Comparison of ENCODE assay signal across 26 cellular contexts in the genomic region with DNA sequence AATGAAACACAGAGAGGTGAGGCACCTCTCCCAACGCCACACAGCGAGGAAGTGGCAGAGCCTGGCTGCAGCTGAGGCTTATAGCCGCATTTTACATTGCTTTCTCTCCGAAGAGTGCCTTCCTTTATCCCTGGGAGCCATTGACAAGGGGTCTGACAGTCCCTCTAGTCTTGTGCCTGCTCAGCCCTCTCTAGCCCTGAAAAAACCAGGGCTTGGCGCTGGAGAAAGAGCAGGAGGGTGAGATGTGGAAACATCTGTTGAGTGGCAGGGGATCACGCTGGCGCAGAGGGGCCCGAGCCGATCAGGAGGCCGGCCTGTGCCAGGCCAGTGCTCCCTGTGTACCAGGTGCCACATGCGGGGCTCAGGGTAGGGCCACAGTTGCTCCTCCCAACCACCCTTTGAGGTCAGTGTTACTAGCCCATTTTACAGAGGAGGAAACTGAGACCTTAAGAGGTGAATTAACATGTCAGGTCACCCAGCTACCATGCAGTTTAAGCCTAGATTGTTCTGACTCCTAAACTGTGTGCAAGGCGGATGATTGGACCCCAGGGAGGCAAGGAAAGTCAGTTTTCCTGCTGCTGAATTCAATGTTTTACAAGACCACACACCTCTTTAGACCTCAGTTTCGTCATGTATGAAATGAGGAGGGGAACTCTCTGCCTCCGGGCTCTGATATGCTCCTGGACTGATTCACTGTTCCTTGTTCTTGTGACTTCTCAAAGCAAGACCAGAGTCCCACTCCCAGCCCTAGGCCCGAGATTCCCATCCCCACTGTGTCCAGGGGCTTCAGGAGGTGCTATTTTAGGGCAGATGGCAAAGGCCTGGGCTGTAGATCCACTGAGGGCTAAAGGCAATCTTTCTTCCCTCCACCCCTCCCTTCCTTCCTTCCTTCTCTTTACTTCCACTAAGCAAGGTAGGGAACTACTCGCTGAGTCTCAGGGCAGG. TPM values are rescaled to one million over a fixed set of nuclear protein-coding genes. Genes with fewer than 3 reads are reported as not detected.
A peak's percentile ranks its signal among the peaks of the same experiment; 100 is the strongest.
DNase-seq lines count a peak whose midpoint lies in the region; ATAC-seq and TF ChIP-seq lines count a peak whose summit lies in the region.
"Had no signal": no experiment of that assay in that cellular context is flagged by ENCODE, and none has a peak within 500 bp of the region (broad histone marks: within the 10 kb centered on the region; RNA-seq: fewer than 3 reads in every experiment).

No MANE protein-coding gene starts in this region.

- H3K4ac ChIP-seq in IMR-90 (ENCODE audit: low read depth, low read length), result peak overlapping the region; percentile 43

- POLR2A ChIA-PET in IMR-90 (lab: Charles Lee; ENCODE audit: unreplicated experiment), result no interaction called here

- in situ Hi-C loops in IMR-90 (cut with MboI; ENCODE audit: low sequenced_read_pairs), result no loop called here

- H3K9me3 ChIP-seq in IMR-90 (ENCODE audit: control insufficient read depth, insufficient read depth, low read length) (no peaks in the 10 kb centered on the region), spleen (no peaks in the 10 kb centered on the region), left ventricle myocardium inferior (replicated peaks) (no peaks in the 10 kb centered on the region), osteoblast (ENCODE audit: low read depth, low read length) (no peaks in the 10 kb centered on the region)
- H3K9me3 ChIP-seq: body of pancreas, esophagus muscularis mucosa, psoas muscle, upper lobe of right lung had no signal

- no peaks in the 10 kb centered on the region for H4K20me1 ChIP-seq in IMR-90 (ENCODE audit: insufficient read depth, low read length)
- H4K20me1 ChIP-seq in osteoblast (ENCODE audit: insufficient read depth, low read length), result no peaks in the 10 kb centered on the region

- peak overlapping the region; percentile 92 for H3K27ac Mint-ChIP-seq in activated CD8-positive, alpha-beta memory T cell treated with anti-CD3 and anti-CD28 coated beads, Interleukin-2, amount 10 ng/mL, durations not matched to agents 7 days and 5 days
- H3K27ac Mint-ChIP-seq in activated naive CD4-positive, alpha-beta T cell treated with anti-CD3 and anti-CD28 coated beads, Interleukin-2, amount 50 U/mL, for 72 hours, result peak overlapping the region; percentile 94 to 95

- H2BK5ac ChIP-seq in IMR-90 (ENCODE audit: low read depth, low read length, poor library complexity, severe bottlenecking), result no peak overlapping the region

- no peak overlapping the region for H3K18ac ChIP-seq in IMR-90 (ENCODE audit: low read depth, low read length)

- no TSS peak for BruUV-seq in IMR-90 (replicated peaks; lab: Mats Ljungman, UMichigan)

- TF ChIP-seq RAD21 in IMR-90 (IDR thresholded peaks at IDR 0.05; ENCODE audit: low read length), result no peak

- H2AK5ac ChIP-seq in IMR-90 (ENCODE audit: low read depth, low read length), result peak overlapping the region; percentile 68; the same call in 1 of the 2 replicates

- peak overlapping the region; percentile 46 for H2AFZ ChIP-seq in IMR-90 (replicated peaks; ENCODE audit: low read length, poor library complexity)
- H2AFZ ChIP-seq in osteoblast (ENCODE audit: low read length), result no peak overlapping the region

- peaks cover 89% of the 10 kb centered on the region for H3K36me3 Mint-ChIP-seq in activated CD8-positive, alpha-beta memory T cell treated with anti-CD3 and anti-CD28 coated beads, Interleukin-2, amount 10 ng/mL, durations not matched to agents 7 days and 5 days
- peaks cover 79 to 82% of the 10 kb centered on the region in 2 donors for H3K36me3 Mint-ChIP-seq in activated naive CD4-positive, alpha-beta T cell treated with anti-CD3 and anti-CD28 coated beads, Interleukin-2, amount 50 U/mL, for 72 hours

- H4K8ac ChIP-seq in IMR-90 (ENCODE audit: low read depth in 2 of 2, low read length in 2 of 2), result no peak overlapping the region

- peaks cover 0 to 16% of the 10 kb centered on the region in 2 experiments; a peak in 3 of 4 replicates for H3K79me1 ChIP-seq in IMR-90 (ENCODE audit: low read depth in 1 of 2, low read length in 2 of 2)

- peak overlapping the region; percentile 89 for H3K4me3 Mint-ChIP-seq in activated CD8-positive, alpha-beta memory T cell treated with anti-CD3 and anti-CD28 coated beads, Interleukin-2, amount 10 ng/mL, durations not matched to agents 7 days and 5 days
- H3K4me3 Mint-ChIP-seq: nephron had no signal

- no peak overlapping the region for H3K27ac ChIP-seq in IMR-90 (ENCODE audit: insufficient read depth, low read length)
- H3K27ac ChIP-seq in spleen, result no peak overlapping the region
- no peak overlapping the region for H3K27ac ChIP-seq in left ventricle myocardium inferior (replicated peaks)
- no peak overlapping the region for H3K27ac ChIP-seq in osteoblast (ENCODE audit: low read depth, low read length)
- H3K27ac ChIP-seq: body of pancreas, esophagus muscularis mucosa, psoas muscle, upper lobe of right lung had no signal

- H4K91ac ChIP-seq in IMR-90 (ENCODE audit: insufficient read depth, low read depth, low read length), result peak overlapping the region; percentile 33; the same call in 1 of the 2 replicates

- DNase-seq in activated CD8-positive, alpha-beta memory T cell treated with anti-CD3 and anti-CD28 coated beads, Interleukin-2, amount 10 ng/mL, durations not matched to agents 7 days and 5 days, result no peak
- no peak for DNase-seq in activated CD8-positive, alpha-beta memory T cell treated with anti-CD3 and anti-CD28 coated beads for 24 hours
- DNase-seq in IMR-90, result no peak
- no peak for DNase-seq in activated naive CD4-positive, alpha-beta T cell treated with anti-CD3 and anti-CD28 coated beads, Interleukin-2, amount 50 U/mL, for 72 hours (ENCODE audit: low spot score in 2 of 2)
- DNase-seq in spleen, result peak; percentile 58
- no peak for DNase-seq in left ventricle myocardium inferior
- DNase-seq in osteoblast (ENCODE audit: insufficient read length, low spot score, missing footprints), result no peak
- DNase-seq in NCI-H1048 (lab: John Stamatoyannopoulos, UW), result no peak
- DNase-seq: activated effector memory CD4-positive, alpha-beta T cell treated with Interleukin-2 at 50 U/mL for 16 hours; body of pancreas; COR-L47; dermis blood vessel endothelial cell; glutamatergic neuron; GOT3; NCI-H1436 treated with DMSO at 0.1 percent for 48 hours; NCI-H2227 treated with DMSO at 0.1 percent for 48 hours; psoas muscle; SHP77; stimulated activated CD4-positive, alpha-beta T cell treated with anti-CD3 and anti-CD28 coated beads, Interleukin-12 subunit alpha, Interleukin-12 subunit beta, amount 100 ng/mL, for 4 hours; stimulated activated naive CD4-positive, alpha-beta T cell treated with Interleukin-2 at 50 U/mL for 16 hours; T1000; upper lobe of right lung had no signal

- intact Hi-C loops in IMR-90 (cut with micrococcal nuclease) (no loop called here), spleen (cut with DNase I; ENCODE audit: low total_unique reads) (no loop called here), left ventricle myocardium inferior (cut with micrococcal nuclease) (no loop called here)

- H3K14ac ChIP-seq in IMR-90 (replicated peaks; ENCODE audit: low read depth, low read length), result no peak overlapping the region; the same call in 1 of the 2 replicates

- no peak overlapping the region for H3K56ac ChIP-seq in IMR-90 (ENCODE audit: extremely low read depth, insufficient read depth, low read length)

- H3K4me2 ChIP-seq in IMR-90 (ENCODE audit: low read depth, low read length) (no peak overlapping the region), osteoblast (ENCODE audit: insufficient read depth, low read length) (no peak overlapping the region)

- H3K36me3 ChIP-seq in IMR-90 (ENCODE audit: control insufficient read depth, insufficient read depth, low read length) (no peaks in the 10 kb centered on the region), spleen (no peaks in the 10 kb centered on the region), left ventricle myocardium inferior (no peaks in the 10 kb centered on the region), osteoblast (ENCODE audit: insufficient read depth, low read length) (no peaks in the 10 kb centered on the region)
- H3K36me3 ChIP-seq: esophagus muscularis mucosa, upper lobe of right lung had no signal

- TF ChIP-seq POLR2A in IMR-90 (IDR thresholded peaks at IDR 0.05; ENCODE audit: low read depth, low read length) (no peak), spleen (IDR thresholded peaks at IDR 0.05) (no peak)

- no peak for ATAC-seq in activated CD8-positive, alpha-beta memory T cell treated with anti-CD3 and anti-CD28 coated beads, Interleukin-2, amount 10 ng/mL, durations not matched to agents 7 days and 5 days
- no peak for ATAC-seq in IMR-90 (ENCODE audit: low read depth)
- no peak for ATAC-seq in activated naive CD4-positive, alpha-beta T cell treated with anti-CD3 and anti-CD28 coated beads, Interleukin-2, amount 50 U/mL, for 72 hours
- ATAC-seq: body of pancreas, psoas muscle, upper lobe of right lung had no signal

- H4K5ac ChIP-seq in IMR-90 (ENCODE audit: low read depth, low read length), result no peak overlapping the region

- 80% methylated on average over 1 of the region's 16 CpGs; no CpG with 5 or more reads in 1 of the 2 experiments for WGBS in IMR-90 (ENCODE audit: extremely low coverage in 2 of 2, insufficient read length in 1 of 2), 2 experiments
- WGBS in spleen, 5 donors, result 79 to 87% (median 82%) methylated on average over 16 of the region's 16 CpGs

- H3K4me1 Mint-ChIP-seq in activated CD8-positive, alpha-beta memory T cell treated with anti-CD3 and anti-CD28 coated beads, Interleukin-2, amount 10 ng/mL, durations not matched to agents 7 days and 5 days, result peaks cover 78% of the 10 kb centered on the region

- H3K27me3 Mint-ChIP-seq in activated CD8-positive, alpha-beta memory T cell treated with anti-CD3 and anti-CD28 coated beads, Interleukin-2, amount 10 ng/mL, durations not matched to agents 7 days and 5 days, result no peaks in the 10 kb centered on the region

- H3K9me1 ChIP-seq in IMR-90 (ENCODE audit: insufficient read depth, low read length), result peaks cover 17% of the 10 kb centered on the region

- 0 out of 2 replicates have a peak overlapping the region, but pooled peaks have one; percentile 11 for H3K23ac ChIP-seq in IMR-90 (ENCODE audit: low read depth, low read length)

- peaks cover 30% of the 10 kb centered on the region for H3K79me2 ChIP-seq in osteoblast (ENCODE audit: insufficient read depth, low read length)

- no peak for TF ChIP-seq CTCF in IMR-90 (conservative IDR thresholded peaks at IDR 0.05; ENCODE audit: low read depth, low read length)
- TF ChIP-seq CTCF in spleen (IDR thresholded peaks at IDR 0.05 in 8 of 11, conservative IDR thresholded peaks at IDR 0.05 in 3 of 11), result no peak
- no peak for TF ChIP-seq CTCF in left ventricle myocardium inferior (IDR thresholded peaks at IDR 0.05; ENCODE audit: borderline replicate concordance)
- no peak for TF ChIP-seq CTCF in osteoblast (IDR thresholded peaks at IDR 0.05; ENCODE audit: extremely low read depth, low read depth, low read length)

- peaks cover 11% of the 10 kb centered on the region for H3K4me1 ChIP-seq in IMR-90 (ENCODE audit: control insufficient read depth, insufficient read depth, low read length)
- H3K4me1 ChIP-seq in spleen, result peaks cover 0 to 62% (median 45%) of the 10 kb centered on the region in 6 donors
- H3K4me1 ChIP-seq in left ventricle myocardium inferior, result no peaks in the 10 kb centered on the region
- peaks cover 12% of the 10 kb centered on the region for H3K4me1 ChIP-seq in osteoblast (ENCODE audit: insufficient read depth, low read length)
- H3K4me1 ChIP-seq: body of pancreas, esophagus muscularis mucosa, psoas muscle, upper lobe of right lung had no signal

- H3K27me3 ChIP-seq in IMR-90 (ENCODE audit: control insufficient read depth, insufficient read depth, low read length) (peaks cover 11% of the 10 kb centered on the region; the same call in 1 of the 2 replicates), spleen (replicated peaks in 1 of 7) (peaks cover 0 to 8% (median 0%) of the 10 kb centered on the region in 7 donors), left ventricle myocardium inferior (ENCODE audit: low read depth) (peaks cover 81% of the 10 kb centered on the region), osteoblast (ENCODE audit: insufficient read depth, low read length) (no peaks in the 10 kb centered on the region)
- H3K27me3 ChIP-seq: body of pancreas had no signal

- H2BK15ac ChIP-seq in IMR-90 (ENCODE audit: low read depth, low read length), result no peak overlapping the region

- H2BK120ac ChIP-seq in IMR-90 (ENCODE audit: low read depth, low read length), result peak overlapping the region; percentile 54

- H3K4me3 ChIP-seq in IMR-90 (ENCODE audit: insufficient read depth, low read depth, low read length) (no peak overlapping the region), spleen (no peak overlapping the region), left ventricle myocardium inferior (no peak overlapping the region), osteoblast (ENCODE audit: insufficient read depth, low read length) (no peak overlapping the region)
- H3K4me3 ChIP-seq: body of pancreas, esophagus muscularis mucosa, lung, psoas muscle, upper lobe of right lung had no signal

- H3K9ac ChIP-seq in IMR-90 (ENCODE audit: low read depth, low read length), result no peak overlapping the region

- dilution Hi-C loops in IMR-90 (cut with HindIII; ENCODE audit: low sequenced_read_pairs, unreplicated experiment), result no loop called here

- H3K9me3 Mint-ChIP-seq in activated CD8-positive, alpha-beta memory T cell treated with anti-CD3 and anti-CD28 coated beads, Interleukin-2, amount 10 ng/mL, durations not matched to agents 7 days and 5 days (ENCODE audit: low read depth), result no peaks in the 10 kb centered on the region
- H3K9me3 Mint-ChIP-seq in activated naive CD4-positive, alpha-beta T cell treated with anti-CD3 and anti-CD28 coated beads, Interleukin-2, amount 50 U/mL, for 72 hours, result no peaks in the 10 kb centered on the region
- H3K9me3 Mint-ChIP-seq: nephron had no signal

- no peak overlapping the region for H2AK9ac ChIP-seq in IMR-90 (replicated peaks; ENCODE audit: low read depth, low read length, poor library complexity)

- peak overlapping the region; percentile 29; the same call in 1 of the 2 replicates for H2BK20ac ChIP-seq in IMR-90 (ENCODE audit: low read depth, low read length)

- CTCF ChIA-PET in activated CD8-positive, alpha-beta memory T cell treated with anti-CD3 and anti-CD28 coated beads, Interleukin-2, amount 10 ng/mL, durations not matched to agents 7 days and 5 days (lab: Charles Lee), result interaction anchor here (1.3 to 17.9 kb wide), 3 partner anchors 30 to 78 kb away, joined by 3 to 338 read pairs (median 144); no protein-coding TSS in a partner anchor
- CTCF ChIA-PET in IMR-90 (lab: Yijun Ruan, JAX), result no interaction called here

RNA-seq across cellular contexts. Expression of a gene that starts 28.0 kb away (rescaled TPM):
- 100 to 1,000 TPM; 224 to 246 TPM for total RNA-seq in activated CD8-positive, alpha-beta memory T cell treated with anti-CD3 and anti-CD28 coated beads, Interleukin-2, amount 10 ng/mL, durations not matched to agents 7 days and 5 days
- total RNA-seq in IMR-90 (2012; rRNA removed) (not detected in 2 replicates), spleen (10 to 100 TPM; 38.1 to 76.3 (median 52.3) TPM), left ventricle myocardium inferior (0.52 TPM), osteoblast (1.8 and 3.6 TPM in 2 replicates)
- polyA plus RNA-seq in IMR-90 (2012; rRNA removed) (0.07 TPM in 2 replicates), spleen (10 to 100 TPM; 17.3 to 22.1 (median 18.2) TPM)
- 0.01 and 0.04 TPM in 2 replicates for polyA plus RNA-seq in IMR-90 (2012; cell fraction: cytosol; rRNA removed)
- polyA plus RNA-seq in IMR-90 (2012; cell fraction: nucleus; rRNA removed; ENCODE audit: low replicate concordance), result 0.02 TPM in 1 of 2 replicates, not detected in the other
- 100 to 1,000 TPM; 119 to 136 TPM for total RNA-seq in activated naive CD4-positive, alpha-beta T cell treated with anti-CD3 and anti-CD28 coated beads, Interleukin-2, amount 50 U/mL, for 72 hours
- total RNA-seq: dermis blood vessel endothelial cell, LHCN-M2 had no signal
